27 cellular contexts compared by ENCODE assay signal in the genomic region with DNA sequence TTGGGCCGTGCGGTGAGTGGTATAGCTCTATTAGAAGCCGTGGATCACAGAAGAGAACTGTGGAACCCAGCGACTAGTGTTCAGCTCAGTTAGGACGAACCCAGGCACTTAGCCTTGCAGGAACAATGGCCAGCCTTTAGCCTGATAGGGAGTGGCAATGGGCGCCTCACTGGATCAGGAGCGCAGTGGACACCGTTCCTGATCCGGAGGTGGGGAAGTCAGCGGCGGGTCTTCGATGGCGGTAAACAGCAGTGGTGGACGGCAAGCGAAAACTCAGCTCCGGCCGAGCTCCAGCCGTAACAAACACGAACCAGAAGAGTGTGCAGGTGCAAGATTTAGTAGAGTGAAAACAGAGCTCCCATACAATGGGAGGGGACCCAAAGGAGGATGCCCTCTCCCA.
"Had no signal": no experiment of that assay in that cellular context is flagged by ENCODE, and none has a peak within 500 bp of the region (broad histone marks: within the 10 kb centered on the region; RNA-seq: fewer than 3 reads in every experiment).

No MANE protein-coding gene starts in this region.

- H3K4me1 ChIP-seq: neural progenitor cell, pancreas, psoas muscle, right lobe of liver, sigmoid colon, suprapubic skin, thyroid gland, tibial nerve, upper lobe of left lung, vagina had no signal

- H3K27me3 ChIP-seq: neural progenitor cell, pancreas, right lobe of liver, sigmoid colon, suprapubic skin, thyroid gland, tibial nerve, upper lobe of left lung, vagina had no signal

- ATAC-seq: naive thymus-derived CD4-positive, alpha-beta T cell; natural killer cell; pancreas; psoas muscle; right cardiac atrium; right lobe of liver; stimulated activated memory B cell treated with anti-CD40 and anti-IgM and Interleukin-4, amounts not matched to agents 10 μg/mL and 1 μg/mL and 100 μg/mL, for 72 hours; stimulated activated naive CD8-positive, alpha-beta T cell treated with anti-CD3 and anti-CD28 coated beads, Interleukin-15, amount 100 ng/mL, for 72 hours; stimulated activated naive CD8-positive, alpha-beta T cell treated with anti-CD3 and anti-CD28 coated beads, Interleukin-15, Interleukin-2, amounts not matched to agents 100 U/mL and 50 U/mL, for 24 hours had no signal

- H3K27ac Mint-ChIP-seq: naive thymus-derived CD4-positive, alpha-beta T cell; natural killer cell; nephron; neural progenitor cell; stimulated activated memory B cell treated with anti-CD40 and anti-IgM and Interleukin-4, amounts not matched to agents 10 μg/mL and 1 μg/mL and 100 μg/mL, for 72 hours; stimulated activated naive CD8-positive, alpha-beta T cell treated with anti-CD3 and anti-CD28 coated beads, Interleukin-15, amount 100 ng/mL, for 72 hours had no signal

- H3K9me3 Mint-ChIP-seq: natural killer cell; stimulated activated memory B cell treated with anti-CD40 and anti-IgM and Interleukin-4, amounts not matched to agents 10 μg/mL and 1 μg/mL and 100 μg/mL, for 72 hours; stimulated activated naive CD8-positive, alpha-beta T cell treated with anti-CD3 and anti-CD28 coated beads, Interleukin-15, amount 100 ng/mL, for 72 hours had no signal

- H3K9ac ChIP-seq: neural progenitor cell had no signal

- H3K4me3 ChIP-seq: neural progenitor cell, pancreas, psoas muscle, right lobe of liver, sigmoid colon, suprapubic skin, thoracic aorta, thyroid gland, tibial nerve, upper lobe of left lung, vagina had no signal

- H3K27me3 Mint-ChIP-seq: stimulated activated memory B cell treated with anti-CD40 and anti-IgM and Interleukin-4, amounts not matched to agents 10 μg/mL and 1 μg/mL and 100 μg/mL, for 72 hours; stimulated activated naive CD8-positive, alpha-beta T cell treated with anti-CD3 and anti-CD28 coated beads, Interleukin-15, amount 100 ng/mL, for 72 hours had no signal

- H3K27ac ChIP-seq: neural progenitor cell, pancreas, psoas muscle, right lobe of liver, sigmoid colon, suprapubic skin, thoracic aorta, thyroid gland, tibial nerve, upper lobe of left lung, vagina had no signal

- DNase-seq: naive thymus-derived CD4-positive, alpha-beta T cell; natural killer cell; pancreas; psoas muscle; right cardiac atrium; right lobe of liver; sigmoid colon; small intestine; stimulated activated CD4-positive, alpha-beta T cell treated with anti-CD3 and anti-CD28 coated beads, Interleukin-15, amount 100 ng/mL, for 24 hours; stimulated activated CD4-positive, alpha-beta T cell treated with anti-CD3 and anti-CD28 coated beads, Interleukin-2, amount 100 ng/mL, for 24 hours; stimulated activated CD4-positive, alpha-beta T cell treated with anti-CD3 and anti-CD28 coated beads, Interleukin-2, amount 100 ng/mL, for 48 hours; stimulated activated CD4-positive, alpha-beta T cell treated with anti-CD3 and anti-CD28 coated beads, Interleukin-4, amount 100 ng/mL, for 24 hours; stimulated activated CD8-positive, alpha-beta memory T cell treated with anti-CD3 and anti-CD28 coated beads, Interleukin-4, amount 100 ng/mL, for 48 hours; stimulated activated naive CD4-positive, alpha-beta T cell; stimulated activated naive CD8-positive, alpha-beta T cell treated with anti-CD3 and anti-CD28 coated beads, Interleukin-15, amount 100 ng/mL, for 72 hours; stimulated activated naive CD8-positive, alpha-beta T cell treated with anti-CD3 and anti-CD28 coated beads, Interleukin-15, Interleukin-2, amounts not matched to agents 100 U/mL and 50 U/mL, for 24 hours; substantia nigra; thyroid gland; trophoblast cell had no signal

- H2AFZ ChIP-seq: neural progenitor cell had no signal

- H3K4me2 ChIP-seq: neural progenitor cell had no signal

- H3K4me3 Mint-ChIP-seq: naive thymus-derived CD4-positive, alpha-beta T cell; natural killer cell; nephron; neural progenitor cell; stimulated activated memory B cell treated with anti-CD40 and anti-IgM and Interleukin-4, amounts not matched to agents 10 μg/mL and 1 μg/mL and 100 μg/mL, for 72 hours; stimulated activated naive CD8-positive, alpha-beta T cell treated with anti-CD3 and anti-CD28 coated beads, Interleukin-15, amount 100 ng/mL, for 72 hours had no signal

- H3K36me3 ChIP-seq: neural progenitor cell, pancreas, right lobe of liver, sigmoid colon, suprapubic skin, thoracic aorta, thyroid gland, tibial nerve, upper lobe of left lung, vagina had no signal

- H3K9me3 ChIP-seq: pancreas, psoas muscle, right lobe of liver, sigmoid colon, suprapubic skin, thoracic aorta, thyroid gland, tibial nerve, upper lobe of left lung, vagina had no signal

- H3K4me1 Mint-ChIP-seq: naive thymus-derived CD4-positive, alpha-beta T cell; natural killer cell; neural progenitor cell; stimulated activated naive CD8-positive, alpha-beta T cell treated with anti-CD3 and anti-CD28 coated beads, Interleukin-15, amount 100 ng/mL, for 72 hours had no signal

- H3K36me3 Mint-ChIP-seq: natural killer cell, neural progenitor cell had no signal
